12 cellular contexts compared by ENCODE assay signal in the genomic region with DNA sequence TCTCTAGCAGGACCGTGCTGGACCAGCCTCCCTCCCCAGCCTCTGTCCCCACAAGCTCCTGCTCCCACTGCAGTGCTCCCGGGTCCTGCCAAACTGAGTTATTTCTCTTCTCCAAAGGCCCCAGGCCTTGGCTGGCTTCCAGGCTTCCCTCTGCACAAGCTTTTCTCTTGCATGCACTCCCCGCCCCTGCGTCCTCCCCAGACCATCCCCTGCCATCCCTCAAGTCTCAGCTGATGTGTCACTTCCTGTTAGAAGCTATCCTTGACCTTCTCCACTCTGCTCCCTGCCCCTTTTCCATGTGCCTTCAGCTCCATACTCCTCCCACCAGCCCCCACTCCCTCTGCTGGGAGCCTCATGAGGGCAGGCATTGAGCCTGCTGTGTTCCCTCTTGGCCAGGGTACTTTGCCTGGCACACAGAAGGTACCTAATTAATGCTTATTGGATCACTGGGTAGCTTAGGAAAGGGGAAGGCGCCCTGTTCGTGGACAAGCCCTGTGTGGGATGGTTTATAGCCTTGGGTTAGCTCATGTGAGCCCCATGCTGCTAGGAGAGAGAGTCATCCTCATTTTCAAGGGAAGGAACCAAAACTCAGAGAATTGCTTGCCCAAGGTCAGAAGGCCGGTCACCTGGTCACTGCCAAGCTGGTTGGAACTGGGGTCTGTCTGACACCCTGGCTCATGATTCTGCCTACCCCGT. TPM values are rescaled to one million over a fixed set of nuclear protein-coding genes. Genes with fewer than 3 reads are reported as not detected.
A peak's percentile ranks its signal among the peaks of the same experiment; 100 is the strongest.
DNase-seq lines count a peak whose midpoint lies in the region; ATAC-seq, FAIRE-seq and TF ChIP-seq lines count a peak whose summit lies in the region.
"Had no signal": no experiment of that assay in that cellular context is flagged by ENCODE, and none has a peak within 500 bp of the region (broad histone marks: within the 10 kb centered on the region; RNA-seq: fewer than 3 reads in every experiment).

No MANE protein-coding gene starts in this region.

- H3K27ac Mint-ChIP-seq in WTC11 = no peak overlapping the region
- H3K27ac Mint-ChIP-seq: activated CD8-positive, alpha-beta memory T cell treated with anti-CD3 and anti-CD28 coated beads, Interleukin-2, amount 10 ng/mL, durations not matched to agents 7 days and 5 days; T-helper 17 cell had no signal

- H3K27ac ChIP-seq in body of pancreas (peak overlapping the region in 3 of 4 donors; percentile 66 to 79 (median 71)), kidney (ENCODE audit: low read depth in 2 of 2, low read length in 2 of 2) (peak overlapping the region; percentile 32 to 43)

- DNase-seq in Right ventricle myocardium superior = peak; percentile 70
- no peak for DNase-seq in Right ventricle myocardium inferior (ENCODE audit: missing footprints)
- peak in 2 of 4 donors; percentile 24 to 47 for DNase-seq in body of pancreas
- DNase-seq in kidney = peak; percentile 91
- DNase-seq in ureter (ENCODE audit: low spot score) = no peak
- DNase-seq in WTC11 (ENCODE audit: low spot score) = no peak
- DNase-seq: activated CD8-positive, alpha-beta memory T cell treated with anti-CD3 and anti-CD28 coated beads, Interleukin-2, amount 10 ng/mL, durations not matched to agents 7 days and 5 days; central memory CD4-positive, alpha-beta T cell; T-helper 17 cell had no signal

- H3K4me3 Mint-ChIP-seq in WTC11 = no peak overlapping the region
- H3K4me3 Mint-ChIP-seq: activated CD8-positive, alpha-beta memory T cell treated with anti-CD3 and anti-CD28 coated beads, Interleukin-2, amount 10 ng/mL, durations not matched to agents 7 days and 5 days; T-helper 17 cell had no signal

- peaks cover 23% of the 10 kb centered on the region for H3K4me1 Mint-ChIP-seq in WTC11

- TF ChIP-seq POLR2A in body of pancreas (IDR thresholded peaks at IDR 0.05) = no peak

- peaks cover 23% of the 10 kb centered on the region for H3K4me1 ChIP-seq in body of pancreas
- peaks cover 8 to 12% of the 10 kb centered on the region in 2 donors for H3K4me1 ChIP-seq in kidney (ENCODE audit: control insufficient read depth in 1 of 2, insufficient read depth in 1 of 2, low read depth in 1 of 2, low read length in 2 of 2)

- no peak for ATAC-seq in Right ventricle myocardium superior (ENCODE audit: poor library complexity)
- no peak for ATAC-seq in Right ventricle myocardium inferior
- ATAC-seq in body of pancreas = no peak
- no peak; the same call in 1 of the 2 replicates for ATAC-seq in WTC11
- ATAC-seq in HG03354 (IDR thresholded peaks at IDR 0.05; ENCODE audit: poor library complexity, severe bottlenecking, unreplicated experiment) = no peak
- no peak for ATAC-seq in HG03521 (IDR thresholded peaks at IDR 0.05; ENCODE audit: unreplicated experiment)
- ATAC-seq: activated CD8-positive, alpha-beta memory T cell treated with anti-CD3 and anti-CD28 coated beads, Interleukin-2, amount 10 ng/mL, durations not matched to agents 7 days and 5 days; T-helper 17 cell had no signal

- POLR2A ChIA-PET in WTC11 (lab: Charles Lee) = interaction anchor here (0.8 to 0.9 kb wide), 2 partner anchors 12 to 410 kb away, joined by 3 to 11 read pairs; no protein-coding TSS in a partner anchor

- intact Hi-C loops in Right ventricle myocardium superior (cut with DNase I) (no loop called here), Right ventricle myocardium inferior (cut with DNase I) (loop anchor here (2.0 kb wide), 1 partner anchor 23 kb away; no protein-coding TSS in a partner anchor), body of pancreas (cut with DNase I) (no loop called here), kidney (cut with DNase I) (no loop called here)

- H3K9me3 ChIP-seq in body of pancreas = no peaks in the 10 kb centered on the region
- H3K9me3 ChIP-seq in kidney (ENCODE audit: control insufficient read depth in 1 of 2, low read length in 2 of 2) = no peaks in the 10 kb centered on the region
- H3K9me3 ChIP-seq: heart right ventricle had no signal

- CTCF ChIA-PET in WTC11 (lab: Charles Lee) = interaction anchor here (0.6 to 3.1 kb wide), 8 partner anchors 9 to 110 kb away, joined by 3 to 14 read pairs (median 5); no protein-coding TSS in a partner anchor

- H3K36me3 Mint-ChIP-seq in WTC11 = no peaks in the 10 kb centered on the region
- H3K36me3 Mint-ChIP-seq: activated CD8-positive, alpha-beta memory T cell treated with anti-CD3 and anti-CD28 coated beads, Interleukin-2, amount 10 ng/mL, durations not matched to agents 7 days and 5 days had no signal

- TF ChIP-seq CTCF in body of pancreas (IDR thresholded peaks at IDR 0.05) = no peak
- no peak for TF ChIP-seq CTCF in kidney (IDR thresholded peaks at IDR 0.05; ENCODE audit: borderline replicate concordance, extremely low read depth, insufficient read depth)
- TF ChIP-seq CTCF in WTC11 (IDR thresholded peaks at IDR 0.05) = no peak

- H3K27me3 Mint-ChIP-seq in WTC11 (ENCODE audit: low read depth) = peaks cover 5% of the 10 kb centered on the region; the same call in 1 of the 2 replicates

- H3K4me3 ChIP-seq in body of pancreas = no peak overlapping the region
- H3K4me3 ChIP-seq in kidney (ENCODE audit: low read length in 2 of 2) = no peak overlapping the region
- H3K4me3 ChIP-seq: heart right ventricle had no signal

- WGBS in body of pancreas, 2 donors = 76 to 85% methylated on average over 6 to 8 of the region's 8 CpGs

- H3K36me3 ChIP-seq in body of pancreas (replicated peaks in 1 of 2; ENCODE audit: insufficient read depth in 1 of 2, low read depth in 2 of 2) = no peaks in the 10 kb centered on the region
- H3K36me3 ChIP-seq in kidney (ENCODE audit: control insufficient read depth in 1 of 2, insufficient read depth in 2 of 2, low read length in 2 of 2) = no peaks in the 10 kb centered on the region

- H3K9ac ChIP-seq in kidney (ENCODE audit: low read length in 2 of 2) = no peak overlapping the region

- no peak for FAIRE-seq in kidney (lab: Jason Lieb, UNC)

- no peaks in the 10 kb centered on the region for H3K27me3 ChIP-seq in body of pancreas
- H3K27me3 ChIP-seq: heart right ventricle had no signal

- no peaks in the 10 kb centered on the region for H3K9me3 Mint-ChIP-seq in WTC11

TF ChIP-seq in WTC11, 78 proteins besides CTCF, POLR2A, EP300 and RAD21 (continues in another document):
- TF ChIP-seq PRDM15 (CRISPR knock-in tag; IDR thresholded peaks at IDR 0.05) (no peak), NR2C2 (CRISPR knock-in tag; IDR thresholded peaks at IDR 0.05) (no peak), ZNF423 (CRISPR knock-in tag; IDR thresholded peaks at IDR 0.05) (no peak), ZNF121 (CRISPR knock-in tag; IDR thresholded peaks at IDR 0.05) (no peak), ATF3 (CRISPR knock-in tag; conservative IDR thresholded peaks at IDR 0.05) (no peak), TEAD4 (CRISPR knock-in tag; IDR thresholded peaks at IDR 0.05) (no peak), MLX (CRISPR knock-in tag; IDR thresholded peaks at IDR 0.05) (no peak)

RNA-seq across cellular contexts. Expression of gene FEM1B, which starts 56.4 kb away (rescaled TPM):
- total RNA-seq in Right ventricle myocardium superior (40.8 TPM), Right ventricle myocardium inferior (48.9 TPM), body of pancreas (10 to 100 TPM; 10.5 to 19.7 TPM), kidney (47.6 TPM), ureter (91.5 TPM), WTC11 (2021) (59.7 to 64.8 TPM (median 62.4 TPM) in 3 replicates)
- polyA plus RNA-seq in kidney (ENCODE audit: insufficient read depth, low read depth, low replicate concordance) = 9.8 TPM

Comparison
In these comparisons a context has a peak if more than half of its experiments do, and no peak if none do; other contexts are left out.
1. DNase-seq: peak in Right ventricle myocardium superior (single experiment) and kidney (single experiment); none in Right ventricle myocardium inferior (single experiment), ureter (single experiment) and WTC11 (single experiment).